12 cellular contexts compared by ENCODE assay signal in genomic region chr10:44261710-44262455, GRCh38.
DNase-seq lines count a peak whose midpoint lies in the region; ATAC-seq and TF ChIP-seq lines count a peak whose summit lies in the region.
"Had no signal": no experiment of that assay in that cellular context is flagged by ENCODE, and none has a peak within 500 bp of the region (broad histone marks: within the 10 kb centered on the region; RNA-seq: fewer than 3 reads in every experiment).

No MANE protein-coding gene starts in this region.

- H3K4me1 ChIP-seq in sigmoid colon, result peaks cover 0 to 48% (median 36%) of the 10 kb centered on the region in 4 donors

- in situ Hi-C loops in GM13976 (cut with MboI; ENCODE audit: low sequenced_read_pairs, unreplicated experiment) (no loop called here), brain microvascular endothelial cell (cut with HindIII; ENCODE audit: low pct_ligation_motif_present, low sequenced_read_pairs) (no loop called here)

- DNase-seq in GM13976 (ENCODE audit: low spot score), result peak; percentile 52
- DNase-seq in H4 (ENCODE audit: low spot score), result peak; percentile 27
- DNase-seq in brain microvascular endothelial cell, result peak; percentile 46
- peak; percentile 70 for DNase-seq in sigmoid colon
- DNase-seq in NCI-H774 (lab: John Stamatoyannopoulos, UW), result no peak
- DNase-seq in T-helper 2 cell, result no peak
- DNase-seq: anterior cingulate cortex, DMS79, NCI-H446 had no signal

- 59 to 62% methylated on average over 7 of the region's 7 CpGs for WGBS in sigmoid colon, 2 donors

- no peak for TF ChIP-seq CTCF in GM13976 (IDR thresholded peaks at IDR 0.05; ENCODE audit: borderline replicate concordance, control extremely low read depth, extremely low read depth, insufficient read depth, missing control alignments)
- no peak for TF ChIP-seq CTCF in brain microvascular endothelial cell (IDR thresholded peaks at IDR 0.05; ENCODE audit: low read depth, low read length, missing control alignments)
- no peak for TF ChIP-seq CTCF in sigmoid colon (IDR thresholded peaks at IDR 0.05)

- H3K9me3 ChIP-seq in sigmoid colon, result no peaks in the 10 kb centered on the region

- no peak overlapping the region for H3K27ac ChIP-seq in brain microvascular endothelial cell
- H3K27ac ChIP-seq in sigmoid colon, result peak overlapping the region in 3 of 4 donors; percentile 14 to 70 (median 64)

- ATAC-seq in GM18867 (IDR thresholded peaks at IDR 0.05; ENCODE audit: unreplicated experiment), result no peak
- no peak for ATAC-seq in GM19467 (IDR thresholded peaks at IDR 0.05; ENCODE audit: unreplicated experiment)
- ATAC-seq: left lobe of liver had no signal

- H3K27me3 ChIP-seq in brain microvascular endothelial cell (replicated peaks) (no peaks in the 10 kb centered on the region), sigmoid colon (no peaks in the 10 kb centered on the region)

- TF ChIP-seq EP300 in sigmoid colon (IDR thresholded peaks at IDR 0.05), result no peak

- intact Hi-C loops in sigmoid colon (cut with DNase I), result no loop called here

- H3K36me3 ChIP-seq in brain microvascular endothelial cell (replicated peaks), result no peaks in the 10 kb centered on the region
- no peaks in the 10 kb centered on the region for H3K36me3 ChIP-seq in sigmoid colon

- H3K4me3 ChIP-seq in brain microvascular endothelial cell (ENCODE audit: low read depth, low read length), result no peak overlapping the region
- H3K4me3 ChIP-seq in sigmoid colon, result no peak overlapping the region

- no peak for TF ChIP-seq POLR2A in sigmoid colon (IDR thresholded peaks at IDR 0.05)

Comparison
In these comparisons a context has a peak if more than half of its experiments do, and no peak if none do; other contexts are left out.
1. DNase-seq: peak in GM13976 (single experiment), H4 (single experiment), brain microvascular endothelial cell (single experiment) and sigmoid colon (single experiment); none in NCI-H774 (single experiment) and T-helper 2 cell (0 of 5).